ENCODE assay signal across 24 cellular contexts in genomic region chr12:86456241-86456640, GRCh38.
DNase-seq lines count a peak whose midpoint lies in the region; FAIRE-seq lines count a peak whose summit lies in the region.
"Had no signal": no experiment of that assay in that cellular context is flagged by ENCODE, and none has a peak within 500 bp of the region (broad histone marks: within the 10 kb centered on the region; RNA-seq: fewer than 3 reads in every experiment).

No MANE protein-coding gene starts in this region.

- H3K4me1 Mint-ChIP-seq in activated CD4-positive, alpha-beta memory T cell treated with anti-CD3 and anti-CD28 coated beads for 36 hours (ENCODE audit: low read depth) = no peaks in the 10 kb centered on the region
- H3K4me1 Mint-ChIP-seq: CD4-positive, CD25-positive, alpha-beta regulatory T cell; T-cell had no signal

- no peak overlapping the region for H4K91ac ChIP-seq in mesenchymal stem cell (ENCODE audit: low read length)

- no peak overlapping the region for H2BK12ac ChIP-seq in mesenchymal stem cell (ENCODE audit: low read length in 2 of 2)

- no peak overlapping the region for H3K14ac ChIP-seq in mesenchymal stem cell (ENCODE audit: low read length in 2 of 2)

- no peaks in the 10 kb centered on the region for H3K36me3 ChIP-seq in adipocyte (ENCODE audit: control insufficient read depth, insufficient read depth, low read length, severe bottlenecking)
- H3K36me3 ChIP-seq in mesenchymal stem cell (ENCODE audit: control insufficient read depth in 1 of 2, insufficient read depth in 2 of 2, low read depth in 1 of 2, low read length in 2 of 2) = no peaks in the 10 kb centered on the region
- H3K36me3 ChIP-seq: BLaER1 had no signal

- CTCF ChIA-PET in activated CD4-positive, alpha-beta memory T cell treated with anti-CD3 and anti-CD28 coated beads for 36 hours (lab: Charles Lee) = no interaction called here

- no peaks in the 10 kb centered on the region for H3K9me3 ChIP-seq in adipocyte (ENCODE audit: control insufficient read depth, low read length)
- H3K9me3 ChIP-seq in mesenchymal stem cell (ENCODE audit: control insufficient read depth, low read length) = no peaks in the 10 kb centered on the region
- H3K9me3 ChIP-seq: BLaER1 had no signal

- H2BK120ac ChIP-seq in mesenchymal stem cell (ENCODE audit: low read depth, low read length) = no peak overlapping the region

- no peak overlapping the region for H3K4me2 ChIP-seq in mesenchymal stem cell (ENCODE audit: low read length, poor library complexity, severe bottlenecking)
- H3K4me2 ChIP-seq: BLaER1 had no signal

- DNase-seq in NCI-H748 (lab: John Stamatoyannopoulos, UW; ENCODE audit: unreplicated experiment) (peak; percentile 4), NCI-H748 treated with DMSO at 0.1 percent for 48 hours (lab: John Stamatoyannopoulos, UW) (no peak), HTR-8/SVneo (ENCODE audit: insufficient read length, low spot score) (peak; percentile 10), adipocyte (ENCODE audit: low read depth) (peak; percentile 26), mesenchymal stem cell (no peak)
- DNase-seq in NK-92 treated with Interleukin-12 subunit alpha and Interleukin-12 subunit beta, amount 100 ng/mL, for 24 hours (lab: John Stamatoyannopoulos, UW) = no peak
- no peak for DNase-seq in activated CD4-positive, alpha-beta memory T cell treated with anti-CD3 and anti-CD28 coated beads for 36 hours
- DNase-seq: CD4-positive, CD25-positive, alpha-beta regulatory T cell; H7; IMR-90; KG1; NCI-H1048; NCI-H1417; NCI-H1694; NCI-H2029 treated with DMSO at 0.1 percent for 48 hours; NCI-H510A; NCI-H774; SHP77; T-cell had no signal

- POLR2A ChIA-PET in activated CD4-positive, alpha-beta memory T cell treated with anti-CD3 and anti-CD28 coated beads for 36 hours (lab: Charles Lee) = no interaction called here

- H3K4me1 ChIP-seq in adipocyte (ENCODE audit: control insufficient read depth, insufficient read depth, low read length) (no peaks in the 10 kb centered on the region), mesenchymal stem cell (ENCODE audit: control insufficient read depth, insufficient read depth, low read depth, low read length) (no peaks in the 10 kb centered on the region)
- H3K4me1 ChIP-seq: BLaER1 had no signal

- H3K4ac ChIP-seq in mesenchymal stem cell (ENCODE audit: low read depth in 1 of 2, low read length in 2 of 2) = no peak overlapping the region

- H3K27ac ChIP-seq in mesenchymal stem cell (ENCODE audit: low read length, poor library complexity, severe bottlenecking) = no peak overlapping the region
- H3K27ac ChIP-seq: BLaER1, RWPE1 had no signal

- H3K27me3 ChIP-seq in adipocyte (replicated peaks; ENCODE audit: control insufficient read depth, insufficient read depth, low read length) = no peaks in the 10 kb centered on the region
- H3K27me3 ChIP-seq in mesenchymal stem cell (ENCODE audit: control insufficient read depth in 1 of 2, insufficient read depth in 1 of 2, low read length in 2 of 2) = no peaks in the 10 kb centered on the region
- H3K27me3 ChIP-seq: BLaER1 had no signal

- H3K36me3 Mint-ChIP-seq in activated CD4-positive, alpha-beta memory T cell treated with anti-CD3 and anti-CD28 coated beads for 36 hours = no peaks in the 10 kb centered on the region
- H3K36me3 Mint-ChIP-seq: CD4-positive, CD25-positive, alpha-beta regulatory T cell; T-cell had no signal

- H3K18ac ChIP-seq in mesenchymal stem cell (ENCODE audit: low read depth in 1 of 2, low read length in 2 of 2) = no peak overlapping the region

- H2AK5ac ChIP-seq in mesenchymal stem cell (ENCODE audit: low read length, severe bottlenecking) = no peak overlapping the region

- H2AFZ ChIP-seq in mesenchymal stem cell (ENCODE audit: low read depth, low read length) = no peak overlapping the region

- H3K9ac ChIP-seq in adipocyte (ENCODE audit: low read length) = no peak overlapping the region
- no peak overlapping the region for H3K9ac ChIP-seq in mesenchymal stem cell (ENCODE audit: low read length)
- H3K9ac ChIP-seq: BLaER1 had no signal

- H3K9me3 Mint-ChIP-seq in activated CD4-positive, alpha-beta memory T cell treated with anti-CD3 and anti-CD28 coated beads for 36 hours = no peaks in the 10 kb centered on the region

- no peak overlapping the region for H3K27ac Mint-ChIP-seq in activated CD4-positive, alpha-beta memory T cell treated with anti-CD3 and anti-CD28 coated beads for 36 hours
- H3K27ac Mint-ChIP-seq: CD4-positive, CD25-positive, alpha-beta regulatory T cell; T-cell had no signal

- no peak overlapping the region for H2BK5ac ChIP-seq in mesenchymal stem cell (ENCODE audit: low read depth, low read length, poor library complexity, severe bottlenecking)

- no peaks in the 10 kb centered on the region for H3K27me3 Mint-ChIP-seq in activated CD4-positive, alpha-beta memory T cell treated with anti-CD3 and anti-CD28 coated beads for 36 hours
- H3K27me3 Mint-ChIP-seq: CD4-positive, CD25-positive, alpha-beta regulatory T cell; T-cell had no signal

- H4K8ac ChIP-seq in mesenchymal stem cell (ENCODE audit: low read length) = no peak overlapping the region

- no peak overlapping the region for H3K4me3 ChIP-seq in adipocyte (ENCODE audit: low read length)
- H3K4me3 ChIP-seq in mesenchymal stem cell (ENCODE audit: insufficient read depth in 1 of 2, low read depth in 1 of 2, low read length in 2 of 2) = no peak overlapping the region
- H3K4me3 ChIP-seq: BLaER1 had no signal

- intact Hi-C loops in activated CD4-positive, alpha-beta memory T cell treated with anti-CD3 and anti-CD28 coated beads for 36 hours (cut with micrococcal nuclease) = no loop called here

- no peak overlapping the region for H3K4me3 Mint-ChIP-seq in activated CD4-positive, alpha-beta memory T cell treated with anti-CD3 and anti-CD28 coated beads for 36 hours
- H3K4me3 Mint-ChIP-seq: CD4-positive, CD25-positive, alpha-beta regulatory T cell; T-cell had no signal

- no peak for FAIRE-seq in HTR-8/SVneo (lab: Jason Lieb, UNC)
- FAIRE-seq: A204.1, D721Med, GM18507 had no signal

- H3K79me1 ChIP-seq in mesenchymal stem cell (replicated peaks; ENCODE audit: low read length, poor library complexity, severe bottlenecking) = no peaks in the 10 kb centered on the region

- WGBS in mesenchymal stem cell = no CpG with 5 or more reads among the region's 3 CpGs

- no peak overlapping the region for H2BK15ac ChIP-seq in mesenchymal stem cell (ENCODE audit: low read depth, poor library complexity, severe bottlenecking)

- no peak overlapping the region for H3K23ac ChIP-seq in mesenchymal stem cell (ENCODE audit: low read length in 2 of 2)

Comparison
In these comparisons a context has a peak if more than half of its experiments do, and no peak if none do; other contexts are left out.
1. DNase-seq: peak in NCI-H748 (single experiment), HTR-8/SVneo (single experiment) and adipocyte (single experiment); none in NCI-H748 treated with DMSO at 0.1 percent for 48 hours (single experiment), NK-92 treated with Interleukin-12 subunit alpha and Interleukin-12 subunit beta, amount 100 ng/mL, for 24 hours (single experiment), mesenchymal stem cell (single experiment) and activated CD4-positive, alpha-beta memory T cell treated with anti-CD3 and anti-CD28 coated beads for 36 hours (single experiment).